1 cellular context compared by ENCODE assay signal in the genomic region with DNA sequence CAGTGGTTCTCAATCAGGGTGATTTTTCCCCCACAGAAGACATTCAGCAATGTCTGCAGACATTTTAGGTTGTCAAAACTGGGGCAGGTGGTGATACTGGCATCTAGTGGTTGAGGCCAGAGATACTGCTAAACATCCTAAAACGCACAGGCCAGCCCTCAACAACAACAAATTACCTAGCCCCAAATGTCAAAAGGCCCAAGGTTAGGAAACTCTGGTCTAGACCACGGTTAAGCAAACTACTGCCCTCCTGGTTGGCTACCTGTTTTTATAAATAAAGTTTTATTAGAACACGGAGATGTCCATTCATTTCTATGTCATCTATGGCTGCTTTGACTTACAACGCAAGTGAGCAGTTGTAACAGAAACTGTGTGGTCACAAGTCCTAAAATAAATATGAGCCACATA.
TF ChIP-seq lines count a peak whose summit lies in the region.

No MANE protein-coding gene starts in this region.

TF ChIP-seq in WTC11, 78 proteins besides CTCF, POLR2A, EP300 and RAD21 (continued from another document):
- TF ChIP-seq ZNF396 (CRISPR knock-in tag; IDR thresholded peaks at IDR 0.05; ENCODE audit: borderline replicate concordance) (no peak), ZNF425 (CRISPR knock-in tag; conservative IDR thresholded peaks at IDR 0.05) (no peak), ZNF423 (CRISPR knock-in tag; IDR thresholded peaks at IDR 0.05) (no peak)
- TF ChIP-seq, protein P1, sequence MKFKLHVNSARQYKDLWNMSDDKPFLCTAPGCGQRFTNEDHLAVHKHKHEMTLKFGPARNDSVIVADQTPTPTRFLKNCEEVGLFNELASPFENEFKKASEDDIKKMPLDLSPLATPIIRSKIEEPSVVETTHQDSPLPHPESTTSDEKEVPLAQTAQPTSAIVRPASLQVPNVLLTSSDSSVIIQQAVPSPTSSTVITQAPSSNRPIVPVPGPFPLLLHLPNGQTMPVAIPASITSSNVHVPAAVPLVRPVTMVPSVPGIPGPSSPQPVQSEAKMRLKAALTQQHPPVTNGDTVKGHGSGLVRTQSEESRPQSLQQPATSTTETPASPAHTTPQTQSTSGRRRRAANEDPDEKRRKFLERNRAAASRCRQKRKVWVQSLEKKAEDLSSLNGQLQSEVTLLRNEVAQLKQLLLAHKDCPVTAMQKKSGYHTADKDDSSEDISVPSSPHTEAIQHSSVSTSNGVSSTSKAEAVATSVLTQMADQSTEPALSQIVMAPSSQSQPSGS (CRISPR knock-in tag; IDR thresholded peaks at IDR 0.05; ENCODE audit: borderline replicate concordance, low read depth), result no peak
